In genomic region chr9:104747565-104748358, GRCh38 we compare ENCODE assay signal across 1 cellular context.
A peak's percentile ranks its signal among the peaks of the same experiment; 100 is the strongest.
TF ChIP-seq lines count a peak whose summit lies in the region.

TSS of gene NIPSNAP3A (plus strand) at chr9:104747683. CDS start at chr9:104747793, 110 bp downstream.

TF ChIP-seq in HepG2, 621 proteins besides CTCF, POLR2A, EP300 and RAD21 (continued from another document and continues in another):
- TF ChIP-seq, protein P1, sequence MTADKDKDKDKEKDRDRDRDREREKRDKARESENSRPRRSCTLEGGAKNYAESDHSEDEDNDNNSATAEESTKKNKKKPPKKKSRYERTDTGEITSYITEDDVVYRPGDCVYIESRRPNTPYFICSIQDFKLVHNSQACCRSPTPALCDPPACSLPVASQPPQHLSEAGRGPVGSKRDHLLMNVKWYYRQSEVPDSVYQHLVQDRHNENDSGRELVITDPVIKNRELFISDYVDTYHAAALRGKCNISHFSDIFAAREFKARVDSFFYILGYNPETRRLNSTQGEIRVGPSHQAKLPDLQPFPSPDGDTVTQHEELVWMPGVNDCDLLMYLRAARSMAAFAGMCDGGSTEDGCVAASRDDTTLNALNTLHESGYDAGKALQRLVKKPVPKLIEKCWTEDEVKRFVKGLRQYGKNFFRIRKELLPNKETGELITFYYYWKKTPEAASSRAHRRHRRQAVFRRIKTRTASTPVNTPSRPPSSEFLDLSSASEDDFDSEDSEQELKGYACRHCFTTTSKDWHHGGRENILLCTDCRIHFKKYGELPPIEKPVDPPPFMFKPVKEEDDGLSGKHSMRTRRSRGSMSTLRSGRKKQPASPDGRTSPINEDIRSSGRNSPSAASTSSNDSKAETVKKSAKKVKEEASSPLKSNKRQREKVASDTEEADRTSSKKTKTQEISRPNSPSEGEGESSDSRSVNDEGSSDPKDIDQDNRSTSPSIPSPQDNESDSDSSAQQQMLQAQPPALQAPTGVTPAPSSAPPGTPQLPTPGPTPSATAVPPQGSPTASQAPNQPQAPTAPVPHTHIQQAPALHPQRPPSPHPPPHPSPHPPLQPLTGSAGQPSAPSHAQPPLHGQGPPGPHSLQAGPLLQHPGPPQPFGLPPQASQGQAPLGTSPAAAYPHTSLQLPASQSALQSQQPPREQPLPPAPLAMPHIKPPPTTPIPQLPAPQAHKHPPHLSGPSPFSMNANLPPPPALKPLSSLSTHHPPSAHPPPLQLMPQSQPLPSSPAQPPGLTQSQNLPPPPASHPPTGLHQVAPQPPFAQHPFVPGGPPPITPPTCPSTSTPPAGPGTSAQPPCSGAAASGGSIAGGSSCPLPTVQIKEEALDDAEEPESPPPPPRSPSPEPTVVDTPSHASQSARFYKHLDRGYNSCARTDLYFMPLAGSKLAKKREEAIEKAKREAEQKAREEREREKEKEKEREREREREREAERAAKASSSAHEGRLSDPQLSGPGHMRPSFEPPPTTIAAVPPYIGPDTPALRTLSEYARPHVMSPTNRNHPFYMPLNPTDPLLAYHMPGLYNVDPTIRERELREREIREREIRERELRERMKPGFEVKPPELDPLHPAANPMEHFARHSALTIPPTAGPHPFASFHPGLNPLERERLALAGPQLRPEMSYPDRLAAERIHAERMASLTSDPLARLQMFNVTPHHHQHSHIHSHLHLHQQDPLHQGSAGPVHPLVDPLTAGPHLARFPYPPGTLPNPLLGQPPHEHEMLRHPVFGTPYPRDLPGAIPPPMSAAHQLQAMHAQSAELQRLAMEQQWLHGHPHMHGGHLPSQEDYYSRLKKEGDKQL (CRISPR knock-in tag; IDR thresholded peaks at IDR 0.05; ENCODE audit: low read depth) = no peak
- TF ChIP-seq GFI1 (CRISPR knock-in tag; IDR thresholded peaks at IDR 0.05; ENCODE audit: borderline replicate concordance) (no peak; the same call in 1 of the 2 replicates), REPIN1 (CRISPR knock-in tag; IDR thresholded peaks at IDR 0.05; ENCODE audit: borderline replicate concordance, low read depth) (peak; percentile 47; the same call in 1 of the 2 replicates), SNAPC5 (CRISPR knock-in tag; IDR thresholded peaks at IDR 0.05; ENCODE audit: borderline replicate concordance) (no peak), NFIC (IDR thresholded peaks at IDR 0.05; ENCODE audit: low read length) (no peak), MED13 (CRISPR knock-in tag; IDR thresholded peaks at IDR 0.05) (0 out of 2 replicates have a peak, but pooled peaks have one; percentile 31), EZH2 (conservative IDR thresholded peaks at IDR 0.05; ENCODE audit: low read depth, low read length) (no peak), TCF12 (IDR thresholded peaks at IDR 0.05) (no peak), TCF12 (CRISPR knock-in tag; IDR thresholded peaks at IDR 0.05) (no peak), ELF3 (CRISPR knock-in tag; IDR thresholded peaks at IDR 0.05) (0 out of 2 replicates have a peak, but pooled peaks have one; percentile 8), MTF1 (CRISPR knock-in tag; IDR thresholded peaks at IDR 0.05) (no peak), ADNP (CRISPR knock-in tag; IDR thresholded peaks at IDR 0.05) (no peak), STAG1 (CRISPR knock-in tag; IDR thresholded peaks at IDR 0.05) (peak; percentile 10; the same call in 1 of the 2 replicates), ZNF777 (CRISPR knock-in tag; IDR thresholded peaks at IDR 0.05) (peak; percentile 95), ARHGAP35 (CRISPR knock-in tag; IDR thresholded peaks at IDR 0.05; ENCODE audit: borderline replicate concordance) (peak; percentile 48; the same call in 1 of the 2 replicates), NKX3-1 (CRISPR knock-in tag; IDR thresholded peaks at IDR 0.05) (peak; percentile 37; the same call in 1 of the 2 replicates), CHCHD3 (CRISPR knock-in tag; IDR thresholded peaks at IDR 0.05) (0 out of 2 replicates have a peak, but pooled peaks have one; percentile 26), ZNF674 (CRISPR knock-in tag; IDR thresholded peaks at IDR 0.05; ENCODE audit: low read depth) (no peak), SRSF4 (IDR thresholded peaks at IDR 0.05; ENCODE audit: low read depth, low read length, poor library complexity, severe bottlenecking) (no peak), ZNF282 (IDR thresholded peaks at IDR 0.05; ENCODE audit: partially characterized antibody) (no peak), REST (IDR thresholded peaks at IDR 0.05; ENCODE audit: borderline replicate concordance in 1 of 2, low read depth in 1 of 2, low read length in 2 of 2) (0 out of 4 replicates have a peak, but pooled peaks of 1 of the 2 experiments have one; percentile 22), TBP (CRISPR knock-in tag; IDR thresholded peaks at IDR 0.05) (no peak), ZNF512B (CRISPR knock-in tag; IDR thresholded peaks at IDR 0.05; ENCODE audit: borderline replicate concordance) (peak; percentile 15; the same call in 1 of the 2 replicates), ZFAT (CRISPR knock-in tag; conservative IDR thresholded peaks at IDR 0.05) (no peak), NCOR1 (IDR thresholded peaks at IDR 0.05; ENCODE audit: borderline replicate concordance, low read length) (no peak), KIAA2018 (CRISPR knock-in tag; IDR thresholded peaks at IDR 0.05; ENCODE audit: borderline replicate concordance) (no peak), ZNF609 (CRISPR knock-in tag; IDR thresholded peaks at IDR 0.05; ENCODE audit: borderline replicate concordance) (0 out of 2 replicates have a peak, but pooled peaks have one; percentile 24)
